Comparison of ENCODE assay signal across 8 cellular contexts in the genomic region with DNA sequence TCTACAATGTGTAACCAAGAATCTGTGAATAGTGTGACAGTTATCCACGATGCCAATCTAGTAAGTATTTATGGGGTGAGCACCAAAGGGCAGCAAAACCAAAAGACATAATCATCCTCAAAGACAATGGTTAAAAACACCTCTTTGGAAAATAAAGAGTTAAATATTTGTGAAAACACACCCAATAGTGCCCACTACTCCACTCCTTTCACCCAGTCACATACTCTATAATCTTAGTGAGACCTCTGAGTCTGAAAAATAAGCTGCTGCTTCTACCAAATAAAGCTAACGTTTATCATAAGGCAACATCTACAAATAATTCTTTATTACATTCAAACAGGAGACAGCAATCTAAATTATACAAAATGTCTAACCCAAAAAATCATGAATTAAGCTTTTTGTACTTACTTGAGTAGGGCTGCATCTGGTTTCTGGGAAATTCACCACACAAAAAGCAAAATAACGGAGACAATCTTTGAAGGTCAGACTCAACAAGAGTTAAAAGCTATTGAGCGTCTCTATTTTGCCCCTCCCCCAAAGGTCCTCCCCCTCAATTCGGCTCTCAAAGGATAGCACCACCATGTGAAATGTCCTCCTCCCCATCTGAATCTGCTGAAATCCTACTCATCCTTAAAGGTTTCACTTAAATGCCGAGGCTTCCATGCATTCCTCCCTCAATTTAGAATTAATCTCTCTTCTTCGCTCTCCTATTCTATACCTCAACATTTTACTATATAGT. TPM values are rescaled to one million over a fixed set of nuclear protein-coding genes. Genes with fewer than 3 reads are reported as not detected.
DNase-seq lines count a peak whose midpoint lies in the region; ATAC-seq and TF ChIP-seq lines count a peak whose summit lies in the region.

No MANE protein-coding gene starts in this region.

- H3K4me1 ChIP-seq in thymus (ENCODE audit: control insufficient read depth, insufficient read depth, low read length) = peaks cover 6% of the 10 kb centered on the region

- H3K36me3 ChIP-seq in thymus (ENCODE audit: control insufficient read depth, insufficient read depth) = no peaks in the 10 kb centered on the region

- H3K4me3 ChIP-seq in astrocyte of the cerebellum (ENCODE audit: low read depth, low read length) (peak overlapping the region; percentile 90), thymus (ENCODE audit: low read length) (peak overlapping the region; percentile 79)

- intact Hi-C loops in left cardiac atrium (cut with DNase I) (loop anchor here in 1 of 2 donors (10.0 kb wide), 1 partner anchor 152 kb away; no protein-coding TSS in a partner anchor), Right ventricle myocardium superior (cut with DNase I) (loop anchor here (10.0 kb wide), 1 partner anchor 152 kb away; no protein-coding TSS in a partner anchor)

- no peaks in the 10 kb centered on the region for H3K9me3 ChIP-seq in thymus (ENCODE audit: control insufficient read depth)

- no peak for ATAC-seq in left cardiac atrium
- no peak for ATAC-seq in Right ventricle myocardium superior (ENCODE audit: poor library complexity)
- no peak for ATAC-seq in HG02938 (IDR thresholded peaks at IDR 0.05; ENCODE audit: unreplicated experiment)
- no peak for ATAC-seq in GM19324 (IDR thresholded peaks at IDR 0.05; ENCODE audit: low FRiP score, unreplicated experiment)

- no peak overlapping the region for H3K27ac ChIP-seq in thymus (ENCODE audit: low read depth)

- TF ChIP-seq CTCF in astrocyte of the cerebellum (IDR thresholded peaks at IDR 0.05; ENCODE audit: low read depth, low read length, missing control alignments) = no peak

- in situ Hi-C loops in astrocyte of the cerebellum (cut with HindIII; ENCODE audit: low sequenced_read_pairs) = no loop called here

- DNase-seq in left cardiac atrium (peak; percentile 48), Right ventricle myocardium superior (no peak), astrocyte of the cerebellum (ENCODE audit: low read depth) (peak; percentile 16), kidney tubule cell (ENCODE audit: low spot score) (peak; percentile 11), NCI-H2171 treated with DMSO at 0.1 percent for 48 hours (lab: John Stamatoyannopoulos, UW) (no peak)

- 28% methylated on average over 7 of the region's 7 CpGs for WGBS in thymus

- H3K27me3 ChIP-seq in thymus (ENCODE audit: control insufficient read depth, insufficient read depth) = peaks cover 3% of the 10 kb centered on the region

RNA-seq across cellular contexts. Expression of a gene that starts 2.0 kb away (rescaled TPM):
- total RNA-seq in left cardiac atrium = 10 to 100 TPM; 17.8 to 39.3 TPM
- 11.9 TPM for total RNA-seq in Right ventricle myocardium superior
- polyA plus RNA-seq in thymus = 4.4 TPM

Comparison
In these comparisons a context has a peak if more than half of its experiments do, and no peak if none do; other contexts are left out.
1. DNase-seq: peak in left cardiac atrium (single experiment), astrocyte of the cerebellum (single experiment) and kidney tubule cell (single experiment); none in Right ventricle myocardium superior (single experiment) and NCI-H2171 treated with DMSO at 0.1 percent for 48 hours (single experiment).